8 cellular contexts compared by ENCODE assay signal in the genomic region with DNA sequence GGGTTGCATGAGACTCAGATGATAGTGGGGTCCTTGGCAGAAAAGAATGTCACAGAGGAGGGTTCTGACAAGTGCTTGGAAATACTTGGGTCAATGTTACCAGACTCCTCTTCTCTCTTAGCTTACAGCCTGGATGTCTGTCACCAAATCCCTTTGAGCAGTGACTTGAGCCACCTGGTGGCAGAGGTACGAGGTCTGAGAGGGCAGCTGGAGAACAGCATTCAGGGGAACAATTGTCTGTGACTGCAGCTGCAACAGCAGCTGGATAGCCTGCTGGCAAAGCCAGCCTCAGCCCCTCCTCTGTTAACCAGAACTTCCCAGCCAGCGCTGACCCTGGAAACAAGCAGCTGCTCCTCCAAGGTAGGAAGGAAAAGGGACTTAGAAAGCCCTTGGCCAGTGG.
DNase-seq lines count a peak whose midpoint lies in the region; ATAC-seq and TF ChIP-seq lines count a peak whose summit lies in the region.
"Not testable (repeated sequence)": the region's sequence is repeated elsewhere in the genome, so short reads cannot be mapped to it uniquely, and the experiment has no call there.

No MANE protein-coding gene starts in this region.

- not testable (repeated sequence) for BruUV-seq in Calu3 (replicated peaks; lab: Mats Ljungman, UMichigan); PC-9 (replicated peaks; lab: Mats Ljungman, UMichigan)

- H3K36me3 Mint-ChIP-seq in Calu3 (ENCODE audit: insufficient read depth, unreplicated experiment); GM23338 (ENCODE audit: low read depth): not testable (repeated sequence)

- H3K4me1 Mint-ChIP-seq in Calu3 (ENCODE audit: low read depth, unreplicated experiment); GM23338: not testable (repeated sequence)

- H3K4me1 ChIP-seq in GM23338 (ENCODE audit: insufficient read depth); PC-9 (replicated peaks; ENCODE audit: insufficient read depth): not testable (repeated sequence)

- H3K27me3 Mint-ChIP-seq in Calu3 (ENCODE audit: unreplicated experiment) = peaks cover 26% of the 10 kb centered on the region
- H3K27me3 Mint-ChIP-seq in GM23338 (ENCODE audit: insufficient read depth, low read depth, poor library complexity) = not testable (repeated sequence)

- H3K36me3 ChIP-seq in GM23338 (ENCODE audit: insufficient read depth); PC-9 (ENCODE audit: low read depth): not testable (repeated sequence)

- H3F3A ChIP-seq in GM23338 (replicated peaks; ENCODE audit: low read depth); PC-9 (ENCODE audit: insufficient read depth, low read depth): not testable (repeated sequence)

- not testable (repeated sequence) for H3K4me2 ChIP-seq in GM23338, PC-9

- H3K4me3 Mint-ChIP-seq in Calu3 (ENCODE audit: low read depth, unreplicated experiment); GM23338: not testable (repeated sequence)

- H3K79me2 ChIP-seq in GM23338 (replicated peaks; ENCODE audit: insufficient read depth); PC-9 (ENCODE audit: low read depth): not testable (repeated sequence)

- peak; percentile 40 for DNase-seq in Calu3
- DNase-seq in GM23338 (ENCODE audit: low spot score) = not testable (repeated sequence)
- peak; percentile 10 for DNase-seq in NCI-H146 (lab: John Stamatoyannopoulos, UW)
- DNase-seq in NCI-H69 (lab: John Stamatoyannopoulos, UW) = peak; percentile 34
- peak in 1 of 2 experiments; percentile 41 for DNase-seq in PC-9
- DNase-seq in activated CD4-positive, alpha-beta T cell treated with anti-CD3 and anti-CD28 coated beads, Interleukin-2, amount 50 U/mL, for 1 hour = peak; percentile 2
- peak; percentile 9 for DNase-seq in activated naive CD4-positive, alpha-beta T cell treated with anti-CD3 and anti-CD28 coated beads, Interleukin-2, amount 50 U/mL, for 16 hours
- DNase-seq in stimulated activated CD4-positive, alpha-beta T cell treated with anti-CD3 and anti-CD28 coated beads, Interleukin-12 subunit alpha, Interleukin-12 subunit beta, amount 100 ng/mL, for 4 hours = peak; percentile 1

- not testable (repeated sequence) for H3K27ac ChIP-seq in GM23338 (ENCODE audit: low read depth); PC-9

- POLR2A ChIA-PET in PC-9 (lab: Charles Lee; ENCODE audit: unreplicated experiment) = not testable (repeated sequence)

- TF ChIP-seq CTCF in Calu3 (IDR thresholded peaks at IDR 0.05; ENCODE audit: unreplicated experiment) = peak; percentile 30
- peak; percentile 27 to 45; a peak in 2 of 4 replicates for TF ChIP-seq CTCF in GM23338 (conservative IDR thresholded peaks at IDR 0.05; ENCODE audit: low read depth in 2 of 2)
- TF ChIP-seq CTCF in PC-9 (conservative IDR thresholded peaks at IDR 0.05) = peak; percentile 52

- H3K27me3 ChIP-seq in GM23338 (ENCODE audit: insufficient read depth); PC-9 (ENCODE audit: insufficient read depth, low read depth): not testable (repeated sequence)

- not testable (repeated sequence) for H4K20me1 ChIP-seq in GM23338 (replicated peaks; ENCODE audit: insufficient read depth); PC-9 (ENCODE audit: insufficient read depth)

- CTCF ChIA-PET in Calu3 (lab: Charles Lee); PC-9 (lab: Charles Lee): not testable (repeated sequence)

- intact Hi-C loops in Calu3 (cut with micrococcal nuclease; ENCODE audit: unreplicated experiment); PC-9 (cut with micrococcal nuclease; ENCODE audit: unreplicated experiment): not testable (repeated sequence)

- not testable (repeated sequence) for H3K9me3 ChIP-seq in PC-9 (ENCODE audit: insufficient read depth, low read depth)

- H3K9me3 Mint-ChIP-seq in Calu3 (ENCODE audit: low read depth, unreplicated experiment); GM23338: not testable (repeated sequence)

- not testable (repeated sequence) for H3K27ac Mint-ChIP-seq in Calu3 (ENCODE audit: unreplicated experiment); GM23338

- not testable (repeated sequence) for H3K4me3 ChIP-seq in GM23338, PC-9

- not testable (repeated sequence) for H2AFZ ChIP-seq in GM23338, PC-9

- ATAC-seq in GM23338 = peak; percentile 61

- H3K9me2 ChIP-seq in GM23338 (ENCODE audit: insufficient read depth); PC-9 (ENCODE audit: insufficient read depth): not testable (repeated sequence)
